8 cellular contexts compared by ENCODE assay signal in the genomic region with DNA sequence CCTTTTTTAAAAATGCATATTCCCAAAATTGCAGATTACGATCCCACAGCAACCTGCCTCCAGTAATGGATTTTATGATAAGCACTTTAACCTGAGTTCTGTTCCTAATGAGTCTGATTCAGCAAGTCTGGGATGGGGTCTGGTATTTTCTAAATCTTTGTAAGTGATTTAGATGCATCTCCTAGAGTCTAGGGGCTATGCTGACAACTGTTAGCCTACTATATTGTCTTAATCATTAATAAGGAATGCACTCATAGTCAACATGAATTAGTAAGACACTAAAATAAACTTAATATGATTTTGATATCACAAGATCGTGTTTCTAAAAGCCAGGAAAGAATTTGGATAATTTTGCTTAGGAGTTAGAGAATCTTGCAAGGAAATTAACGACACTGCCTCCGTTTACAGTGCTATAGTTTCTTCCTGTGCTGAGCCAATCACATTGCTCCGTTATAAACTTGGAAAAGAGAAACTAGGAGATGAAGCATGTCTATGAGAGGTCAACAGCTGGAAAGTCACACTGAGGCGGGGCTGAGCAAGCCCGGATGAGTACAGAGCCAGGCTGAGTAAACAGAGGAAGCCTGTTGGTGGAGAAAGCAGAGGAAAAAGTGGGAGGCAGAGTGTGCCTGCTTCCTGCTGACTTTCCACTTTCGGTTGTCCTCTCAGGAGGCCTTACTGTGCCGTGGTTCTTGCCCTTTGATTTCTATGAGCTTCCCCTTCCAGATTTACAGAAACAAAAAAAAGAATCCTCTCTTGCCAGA. TPM values are rescaled to one million over a fixed set of nuclear protein-coding genes. Genes with fewer than 3 reads are reported as not detected.
A peak's percentile ranks its signal among the peaks of the same experiment; 100 is the strongest.
DNase-seq lines count a peak whose midpoint lies in the region; ATAC-seq, FAIRE-seq and TF ChIP-seq lines count a peak whose summit lies in the region.

No MANE protein-coding gene starts in this region.

- H3K4me2 ChIP-seq in GM23248 (ENCODE audit: unreplicated experiment) = peak overlapping the region; percentile 90
- peak overlapping the region; percentile 94 for H3K4me2 ChIP-seq in endothelial cell of umbilical vein (ENCODE audit: insufficient read depth, low read length)

- peaks cover 98% of the 10 kb centered on the region for H3K79me2 ChIP-seq in GM23248 (ENCODE audit: insufficient read depth)
- peaks cover 84% of the 10 kb centered on the region for H3K79me2 ChIP-seq in endothelial cell of umbilical vein (ENCODE audit: control insufficient read depth, insufficient read depth, low read length)

- H3K27me3 ChIP-seq in GM23248 (replicated peaks; ENCODE audit: insufficient read depth) = no peaks in the 10 kb centered on the region
- H3K27me3 ChIP-seq in Peyer's patch = no peaks in the 10 kb centered on the region
- no peaks in the 10 kb centered on the region for H3K27me3 ChIP-seq in endothelial cell of umbilical vein (ENCODE audit: control insufficient read depth in 2 of 2, insufficient read depth in 2 of 2, low read length in 2 of 2)
- H3K27me3 ChIP-seq in uterus = no peaks in the 10 kb centered on the region

- ATAC-seq in mucosa of descending colon = peak; percentile 89

- no peaks in the 10 kb centered on the region for H3K9me2 ChIP-seq in GM23248 (ENCODE audit: insufficient read depth)

- peak in 1 of 2 donors; percentile 49 for TF ChIP-seq POLR2A in Peyer's patch (IDR thresholded peaks at IDR 0.05)
- peak; percentile 74 for TF ChIP-seq POLR2A in endothelial cell of umbilical vein (IDR thresholded peaks at IDR 0.05; ENCODE audit: low read depth, low read length)
- peak; percentile 34 to 44 for TF ChIP-seq POLR2A in uterus (IDR thresholded peaks at IDR 0.05)

- in situ Hi-C loops in GM23248 (cut with MboI) = no loop called here

- FAIRE-seq in endothelial cell of umbilical vein (lab: Jason Lieb, UNC) = peak; percentile 97

- H3K36me3 ChIP-seq in GM23248 (ENCODE audit: low read depth) (no peaks in the 10 kb centered on the region), Peyer's patch (peaks cover 0 to 3% (median 0%) of the 10 kb centered on the region in 3 donors), endothelial cell of umbilical vein (ENCODE audit: control insufficient read depth in 2 of 2, extremely low read depth in 1 of 2, insufficient read depth in 2 of 2, low read length in 2 of 2) (no peaks in the 10 kb centered on the region), mucosa of descending colon (ENCODE audit: low read depth) (peaks cover 3% of the 10 kb centered on the region), uterus (no peaks in the 10 kb centered on the region)

- H3K4me1 ChIP-seq in GM23248 (ENCODE audit: insufficient read depth) (peaks cover 63% of the 10 kb centered on the region), Peyer's patch (peaks cover 0 to 67% (median 8%) of the 10 kb centered on the region in 4 donors), endothelial cell of umbilical vein (ENCODE audit: control insufficient read depth, extremely low read depth, insufficient read depth, low read length) (peaks cover 37% of the 10 kb centered on the region), mucosa of descending colon (ENCODE audit: low read depth) (peaks cover 54% of the 10 kb centered on the region), uterus (peaks cover 4 to 21% of the 10 kb centered on the region in 2 donors)

- CTCF ChIA-PET in endothelial cell of umbilical vein (lab: Charles Lee) = interaction anchor here (1.4 to 9.1 kb wide), 3 partner anchors 10 to 170 kb away, joined by 3 to 89 read pairs (median 7); no protein-coding TSS in a partner anchor

- TF ChIP-seq CTCF in Peyer's patch (IDR thresholded peaks at IDR 0.05) (peak in 1 of 6 experiments; percentile 11), endothelial cell of umbilical vein (IDR thresholded peaks at IDR 0.05; ENCODE audit: extremely low read depth in 1 of 2, insufficient read depth in 1 of 2, low read depth in 1 of 2, low read length in 2 of 2) (no peak), mucosa of descending colon (IDR thresholded peaks at IDR 0.05) (no peak), uterus (IDR thresholded peaks at IDR 0.05) (no peak)

- dilution Hi-C loops in endothelial cell of umbilical vein (cut with MboI; ENCODE audit: extremely low pct_ligation_motif_present, low sequenced_read_pairs) = no loop called here

- H3K27ac ChIP-seq in GM23248 (peak overlapping the region; percentile 92), Peyer's patch (peak overlapping the region; percentile 50 to 98 (median 82)), endothelial cell of umbilical vein (ENCODE audit: insufficient read depth, low read depth, low read length) (peak overlapping the region; percentile 88), uterus (peak overlapping the region; percentile 97 to 99)

- WGBS in GM23248 (ENCODE audit: low coverage in 1 of 2, low lambda C conversion rate in 2 of 2, missing lambda C conversion rate in 2 of 2), 2 experiments = 8% methylated on average over 9 of the region's 9 CpGs

- no TSS peak for BruUV-seq in endothelial cell of umbilical vein (replicated peaks; lab: Mats Ljungman, UMichigan)

- H3K9me1 ChIP-seq in endothelial cell of umbilical vein (replicated peaks; ENCODE audit: control insufficient read depth, extremely low read depth, insufficient read depth, low read length) = no peaks in the 10 kb centered on the region

- peaks cover 60% of the 10 kb centered on the region for H3F3A ChIP-seq in GM23248 (ENCODE audit: insufficient read depth)

- H4K20me1 ChIP-seq in GM23248 (ENCODE audit: insufficient read depth) (no peaks in the 10 kb centered on the region; the same call in 1 of the 2 replicates), endothelial cell of umbilical vein (replicated peaks; ENCODE audit: control insufficient read depth, extremely low read depth, insufficient read depth, low read length) (no peaks in the 10 kb centered on the region)

- DNase-seq in GM23248 (peak; percentile 95), Peyer's patch (peak; percentile 30 to 88 (median 77)), endothelial cell of umbilical vein (ENCODE audit: low read depth, low spot score) (peak; percentile 97), mucosa of descending colon (peak; percentile 79 to 87 (median 82)), uterus (peak; percentile 73 to 87), GOT3 (lab: John Stamatoyannopoulos, UW) (no peak), inferior parietal cortex (ENCODE audit: extremely low spot score) (no peak)
- no peak for DNase-seq in activated CD4-positive, CD25-positive, alpha-beta regulatory T cell (lab: John Stamatoyannopoulos, UW)

- POLR2A ChIA-PET in endothelial cell of umbilical vein (lab: Charles Lee) = no interaction called here

- H3K9ac ChIP-seq in GM23248 = peak overlapping the region; percentile 80
- H3K9ac ChIP-seq in endothelial cell of umbilical vein (replicated peaks; ENCODE audit: extremely low read depth, insufficient read depth, low read length) = peak overlapping the region; percentile 50

- intact Hi-C loops in endothelial cell of umbilical vein (cut with micrococcal nuclease) = loop anchor here (1.0 kb wide), 1 partner anchor 10 kb away; no protein-coding TSS in a partner anchor
- intact Hi-C loops in mucosa of descending colon (cut with DNase I, micrococcal nuclease) = no loop called here
- intact Hi-C loops in uterus (cut with DNase I; ENCODE audit: low total_unique reads) = no loop called here

- H3K4me3 ChIP-seq in GM23248 (peak overlapping the region; percentile 73), Peyer's patch (peak overlapping the region in 2 of 4 donors; percentile 12 to 23), endothelial cell of umbilical vein (replicated peaks in 1 of 3; ENCODE audit: insufficient read depth in 1 of 3, low read depth in 1 of 3, low read length in 3 of 3) (peak overlapping the region in 2 of 3 experiments; percentile 9 to 54), mucosa of descending colon (no peak overlapping the region), uterus (peak overlapping the region; percentile 5 to 26)

- H3K9me3 ChIP-seq in GM23248 (ENCODE audit: low read depth) = no peaks in the 10 kb centered on the region
- no peaks in the 10 kb centered on the region for H3K9me3 ChIP-seq in Peyer's patch
- no peaks in the 10 kb centered on the region for H3K9me3 ChIP-seq in endothelial cell of umbilical vein (replicated peaks; ENCODE audit: control insufficient read depth, insufficient read depth, low read length)
- H3K9me3 ChIP-seq in mucosa of descending colon = no peaks in the 10 kb centered on the region
- no peaks in the 10 kb centered on the region for H3K9me3 ChIP-seq in uterus

- peak overlapping the region; percentile 61 for H2AFZ ChIP-seq in GM23248
- peak overlapping the region; percentile 52 for H2AFZ ChIP-seq in endothelial cell of umbilical vein (ENCODE audit: low read depth, low read length)

RNA-seq across cellular contexts. Expression of gene SCARB2, which starts 5.4 kb away (rescaled TPM):
- 122 and 158 TPM in 2 replicates for total RNA-seq in GM23248 (2014; rRNA removed; shearing (Covaris generic))
- polyA plus RNA-seq in GM23248 (2016; fragmentation: Nextera tagmentation; extraction: Ambion mirVana) (173 and 175 TPM in 2 replicates), endothelial cell of umbilical vein (63.2 and 75.2 TPM in 2 replicates)
- total RNA-seq in Peyer's patch (100 to 1,000 TPM in 3 of 4 donors, 10 to 100 TPM in 1; 40.4 to 225 (median 170) TPM), endothelial cell of umbilical vein (116 and 122 TPM in 2 replicates), mucosa of descending colon (100 to 1,000 TPM; 148 to 183 (median 172) TPM), uterus (100 to 1,000 TPM; 150 to 233 (median 196) TPM)
- polyA plus RNA-seq in endothelial cell of umbilical vein (2011; cell fraction: cytosol; rRNA removed) = 62.2 and 64.5 TPM in 2 replicates
- 61.7 and 70.8 TPM in 2 replicates for polyA plus RNA-seq in endothelial cell of umbilical vein (2011; cell fraction: nucleus; rRNA removed)
- 129 and 153 TPM in 2 replicates for polyA plus RNA-seq in endothelial cell of umbilical vein (2012)
- 218 and 228 TPM in 2 replicates for polyA minus RNA-seq in endothelial cell of umbilical vein
- polyA minus RNA-seq in endothelial cell of umbilical vein (2011; cell fraction: cytosol; rRNA and poly(A)+ RNA removed) = 26.6 TPM
- 62.6 and 93.7 TPM in 2 replicates for polyA minus RNA-seq in endothelial cell of umbilical vein (2011; cell fraction: nucleus; rRNA and poly(A)+ RNA removed)

RNA-seq across cellular contexts. Expression of gene FAM47E, which starts 43.3 kb away (rescaled TPM):
- not detected in 2 replicates for total RNA-seq in GM23248 (2014; rRNA removed; shearing (Covaris generic))
- polyA plus RNA-seq in GM23248 (2016; fragmentation: Nextera tagmentation; extraction: Ambion mirVana) (not detected in 2 replicates), endothelial cell of umbilical vein (not detected in 2 replicates)
- total RNA-seq in Peyer's patch (10 to 100 TPM in 1 of 4 donors, 1 to 10 TPM in 2, under 1 TPM in 1; 0.83 to 13.9 (median 7.6) TPM), endothelial cell of umbilical vein (0.11 TPM in 1 of 2 replicates, not detected in the other), mucosa of descending colon (1 to 10 TPM; 3.3 to 9.8 (median 6.1) TPM), uterus (1 to 10 TPM in 2 of 4 donors, under 1 TPM in 1, not detected in 1; 0.29 to 1.4 (median 1.2) TPM)
- not detected in 2 replicates for polyA plus RNA-seq in endothelial cell of umbilical vein (2011; cell fraction: cytosol; rRNA removed)
- polyA plus RNA-seq in endothelial cell of umbilical vein (2011; cell fraction: nucleus; rRNA removed) = 0.11 and 0.32 TPM in 2 replicates
- not detected in 2 replicates for polyA plus RNA-seq in endothelial cell of umbilical vein (2012)
- not detected in 2 replicates for polyA minus RNA-seq in endothelial cell of umbilical vein
- polyA minus RNA-seq in endothelial cell of umbilical vein (2011; cell fraction: cytosol; rRNA and poly(A)+ RNA removed) = not detected
- 1.2 TPM in 1 of 2 replicates, not detected in the other for polyA minus RNA-seq in endothelial cell of umbilical vein (2011; cell fraction: nucleus; rRNA and poly(A)+ RNA removed)

RNA-seq across cellular contexts. Expression of gene NUP54, which starts 60.0 kb away (rescaled TPM):
- total RNA-seq in GM23248 (2014; rRNA removed; shearing (Covaris generic)) = 26.4 and 47.3 TPM in 2 replicates
- polyA plus RNA-seq in GM23248 (2016; fragmentation: Nextera tagmentation; extraction: Ambion mirVana) (35.9 and 37.6 TPM in 2 replicates), endothelial cell of umbilical vein (15.4 and 25.7 TPM in 2 replicates)
- total RNA-seq in Peyer's patch (10 to 100 TPM; 15.6 to 32.2 (median 23.9) TPM), endothelial cell of umbilical vein (45.7 and 49.9 TPM in 2 replicates), mucosa of descending colon (10 to 100 TPM; 32.1 to 40.3 (median 36.4) TPM), uterus (10 to 100 TPM; 31.2 to 99.5 (median 62.6) TPM)
- polyA plus RNA-seq in endothelial cell of umbilical vein (2011; cell fraction: cytosol; rRNA removed) = 28.7 and 30.3 TPM in 2 replicates
- 36.4 and 52.6 TPM in 2 replicates for polyA plus RNA-seq in endothelial cell of umbilical vein (2011; cell fraction: nucleus; rRNA removed)
- 21.4 and 32.6 TPM in 2 replicates for polyA plus RNA-seq in endothelial cell of umbilical vein (2012)
- polyA minus RNA-seq in endothelial cell of umbilical vein = 52.7 and 75.3 TPM in 2 replicates
- polyA minus RNA-seq in endothelial cell of umbilical vein (2011; cell fraction: cytosol; rRNA and poly(A)+ RNA removed) = 19.3 TPM
- 34.6 and 56.3 TPM in 2 replicates for polyA minus RNA-seq in endothelial cell of umbilical vein (2011; cell fraction: nucleus; rRNA and poly(A)+ RNA removed)

Comparison
In these comparisons a context has a peak if more than half of its experiments do, and no peak if none do; other contexts are left out.
1. DNase-seq: peak in GM23248 (single experiment), Peyer's patch (3 of 3), endothelial cell of umbilical vein (single experiment), mucosa of descending colon (3 of 3) and uterus (2 of 2); none in activated CD4-positive, CD25-positive, alpha-beta regulatory T cell (0 of 4), GOT3 (single experiment) and inferior parietal cortex (single experiment).
2. Peak in every context shown above with its lines, with median percentiles within 50 percentile points of each other: H3K27ac ChIP-seq.